In the genomic region with DNA sequence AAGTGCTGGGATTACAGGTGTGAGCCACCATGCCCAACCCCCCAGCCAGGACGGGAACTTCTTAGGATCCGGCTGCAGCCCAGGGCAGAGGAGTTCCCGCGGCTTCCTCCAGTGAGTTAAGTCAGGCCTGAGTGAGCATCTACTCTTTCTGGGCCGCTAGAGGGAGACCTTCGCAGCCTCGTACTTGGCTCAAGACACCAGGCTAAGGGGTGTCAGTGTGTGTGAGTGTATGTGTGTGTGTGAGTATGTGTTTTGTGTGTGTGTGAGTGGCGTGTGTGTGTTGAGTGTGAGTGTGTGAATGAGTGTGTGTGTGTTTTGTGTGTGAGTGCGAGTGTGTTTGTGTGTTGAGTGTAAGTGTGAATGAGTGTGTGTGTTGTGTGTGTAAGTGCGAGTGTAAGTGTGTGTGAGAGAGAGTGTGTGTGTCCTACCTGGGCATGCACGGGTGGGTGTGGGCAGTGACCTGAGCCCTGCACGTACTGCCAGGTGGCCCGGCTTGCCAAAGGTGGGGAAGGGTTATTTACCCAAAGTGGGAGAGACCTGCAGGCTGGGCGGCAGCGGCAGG, we compare ENCODE assay signal across 1 cellular context.
TF ChIP-seq lines count a peak whose summit lies in the region.

No MANE protein-coding gene starts in this region.

TF ChIP-seq in K562, 482 proteins besides CTCF, POLR2A, EP300 and RAD21 (continued from another document and continues in another):
- TF ChIP-seq MCM7 (IDR thresholded peaks at IDR 0.05) (peak; percentile 96 to 97; a peak in 3 of 4 replicates), FUS (optimal IDR thresholded peaks at IDR 0.05; ENCODE audit: low read depth, low read length) (no peak), HCFC1 (IDR thresholded peaks at IDR 0.05; ENCODE audit: low read depth, low read length) (0 out of 2 replicates have a peak, but pooled peaks have one; percentile 4), HLTF (IDR thresholded peaks at IDR 0.05) (peak; percentile 100), ASH1L (IDR thresholded peaks at IDR 0.05; ENCODE audit: borderline replicate concordance, low read depth, partially characterized antibody) (peak; percentile 49), HDAC2 (IDR thresholded peaks at IDR 0.05) (peak; percentile 91), HDGF (IDR thresholded peaks at IDR 0.05) (peak; percentile 100), ZBTB1 (CRISPR knock-in tag; IDR thresholded peaks at IDR 0.05; ENCODE audit: borderline replicate concordance, low read depth) (no peak), NR2F6 (CRISPR knock-in tag; IDR thresholded peaks at IDR 0.05) (no peak), ZBTB7A (IDR thresholded peaks at IDR 0.05; ENCODE audit: borderline replicate concordance, control insufficient read depth, low read depth, low read length) (peak; percentile 35; the same call in 1 of the 2 replicates), ARHGAP35 (IDR thresholded peaks at IDR 0.05; ENCODE audit: partially characterized antibody) (peak; percentile 86), ZKSCAN1 (IDR thresholded peaks at IDR 0.05; ENCODE audit: low read depth, low read length) (no peak), FOXK2 (conservative IDR thresholded peaks at IDR 0.05 in 1 of 2, IDR thresholded peaks at IDR 0.05 in 1 of 2; ENCODE audit: low read depth in 2 of 2) (peak; percentile 59 to 86), OTX1 (CRISPR knock-in tag; IDR thresholded peaks at IDR 0.05) (peak; percentile 96; the same call in 1 of the 2 replicates), NBN (IDR thresholded peaks at IDR 0.05; ENCODE audit: low read depth) (peak; percentile 99), DPF2 (IDR thresholded peaks at IDR 0.05) (peak; percentile 91), NCOA1 (IDR thresholded peaks at IDR 0.05; ENCODE audit: low read depth) (peak; percentile 76), HDAC1 (IDR thresholded peaks at IDR 0.05) (peak in 1 of 2 experiments; percentile 96; a peak in 2 of 4 replicates), TRIM28 (IDR thresholded peaks at IDR 0.05) (peak; percentile 63; the same call in 1 of the 2 replicates), ZEB2 (IDR thresholded peaks at IDR 0.05) (peak; percentile 79), TCF3 (CRISPR knock-in tag; IDR thresholded peaks at IDR 0.05) (peak; percentile 20; the same call in 1 of the 2 replicates)
- TF ChIP-seq, protein P1, sequence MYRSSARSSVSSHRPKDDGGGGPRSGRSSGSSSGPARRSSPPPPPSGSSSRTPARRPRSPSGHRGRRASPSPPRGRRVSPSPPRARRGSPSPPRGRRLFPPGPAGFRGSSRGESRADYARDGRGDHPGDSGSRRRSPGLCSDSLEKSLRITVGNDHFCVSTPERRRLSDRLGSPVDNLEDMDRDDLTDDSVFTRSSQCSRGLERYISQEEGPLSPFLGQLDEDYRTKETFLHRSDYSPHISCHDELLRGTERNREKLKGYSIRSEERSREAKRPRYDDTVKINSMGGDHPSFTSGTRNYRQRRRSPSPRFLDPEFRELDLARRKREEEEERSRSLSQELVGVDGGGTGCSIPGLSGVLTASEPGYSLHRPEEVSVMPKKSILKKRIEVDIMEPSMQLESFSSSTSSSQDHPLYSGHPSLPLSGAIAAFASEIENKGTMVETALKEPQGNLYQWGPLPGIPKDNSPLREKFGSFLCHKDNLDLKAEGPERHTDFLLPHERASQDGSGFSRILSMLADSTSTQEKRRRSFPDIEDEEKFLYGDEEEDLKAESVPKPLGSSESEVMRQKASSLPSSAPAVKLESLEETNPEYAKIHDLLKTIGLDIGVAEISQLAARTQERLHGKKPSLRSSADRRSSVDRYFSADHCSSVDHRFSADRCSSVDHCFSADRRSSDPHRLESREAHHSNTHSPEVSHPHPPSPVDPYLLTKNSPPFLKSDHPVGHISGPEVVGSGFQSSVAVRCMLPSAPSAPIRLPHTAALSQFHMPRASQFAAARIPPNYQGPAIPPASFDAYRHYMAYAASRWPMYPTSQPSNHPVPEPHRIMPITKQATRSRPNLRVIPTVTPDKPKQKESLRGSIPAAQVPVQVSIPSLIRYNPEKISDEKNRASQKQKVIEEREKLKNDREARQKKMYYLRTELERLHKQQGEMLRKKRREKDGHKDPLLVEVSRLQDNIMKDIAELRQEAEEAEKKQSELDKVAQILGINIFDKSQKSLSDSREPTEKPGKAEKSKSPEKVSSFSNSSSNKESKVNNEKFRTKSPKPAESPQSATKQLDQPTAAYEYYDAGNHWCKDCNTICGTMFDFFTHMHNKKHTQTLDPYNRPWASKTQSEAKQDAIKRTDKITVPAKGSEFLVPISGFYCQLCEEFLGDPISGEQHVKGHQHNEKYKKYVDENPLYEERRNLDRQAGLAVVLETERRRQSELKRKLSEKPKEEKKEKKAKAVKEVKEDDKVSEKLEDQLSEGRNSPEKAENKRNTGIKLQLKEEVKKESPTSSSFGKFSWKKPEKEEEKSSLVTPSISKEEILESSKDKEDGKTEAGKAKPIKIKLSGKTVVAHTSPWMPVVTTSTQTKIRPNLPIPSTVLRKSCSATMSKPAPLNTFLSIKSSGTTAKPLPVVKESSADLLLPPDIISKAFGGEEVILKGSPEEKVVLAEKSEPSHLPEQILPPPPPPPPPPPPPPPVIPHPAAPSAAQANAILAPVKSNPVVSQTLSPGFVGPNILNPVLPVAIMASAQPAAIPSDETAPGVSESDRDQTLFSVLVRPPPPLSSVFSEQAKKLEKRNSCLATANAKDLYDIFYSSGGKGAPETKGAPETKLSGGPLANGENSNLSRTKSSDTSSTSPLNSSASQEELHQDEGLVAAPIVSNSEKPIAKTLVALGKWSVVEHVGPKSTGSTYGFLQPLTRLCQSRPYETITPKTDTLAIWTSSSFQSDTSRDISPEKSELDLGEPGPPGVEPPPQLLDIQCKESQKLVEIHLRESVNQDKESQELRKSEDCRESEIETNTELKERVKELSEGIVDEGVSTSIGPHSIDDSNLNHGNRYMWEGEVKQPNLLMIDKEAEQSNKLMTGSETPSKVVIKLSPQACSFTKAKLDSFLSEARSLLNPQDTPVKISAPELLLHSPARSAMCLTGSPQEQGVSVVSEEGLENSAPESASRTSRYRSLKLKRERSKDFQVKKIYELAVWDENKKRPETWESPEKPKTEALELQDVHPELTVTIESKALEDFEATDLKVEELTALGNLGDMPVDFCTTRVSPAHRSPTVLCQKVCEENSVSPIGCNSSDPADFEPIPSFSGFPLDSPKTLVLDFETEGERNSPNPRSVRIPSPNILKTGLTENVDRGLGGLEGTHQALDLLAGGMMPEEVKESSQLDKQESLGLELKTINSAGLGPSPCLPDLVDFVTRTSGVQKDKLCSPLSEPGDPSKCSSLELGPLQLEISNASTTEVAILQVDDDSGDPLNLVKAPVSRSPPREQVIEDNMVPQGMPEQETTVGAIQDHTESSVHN (IDR thresholded peaks at IDR 0.05; ENCODE audit: borderline replicate concordance in 1 of 2, low read depth in 1 of 2): peak in 1 of 2 experiments; percentile 62; a peak in 1 of 4 replicates
- TF ChIP-seq, protein P2, sequence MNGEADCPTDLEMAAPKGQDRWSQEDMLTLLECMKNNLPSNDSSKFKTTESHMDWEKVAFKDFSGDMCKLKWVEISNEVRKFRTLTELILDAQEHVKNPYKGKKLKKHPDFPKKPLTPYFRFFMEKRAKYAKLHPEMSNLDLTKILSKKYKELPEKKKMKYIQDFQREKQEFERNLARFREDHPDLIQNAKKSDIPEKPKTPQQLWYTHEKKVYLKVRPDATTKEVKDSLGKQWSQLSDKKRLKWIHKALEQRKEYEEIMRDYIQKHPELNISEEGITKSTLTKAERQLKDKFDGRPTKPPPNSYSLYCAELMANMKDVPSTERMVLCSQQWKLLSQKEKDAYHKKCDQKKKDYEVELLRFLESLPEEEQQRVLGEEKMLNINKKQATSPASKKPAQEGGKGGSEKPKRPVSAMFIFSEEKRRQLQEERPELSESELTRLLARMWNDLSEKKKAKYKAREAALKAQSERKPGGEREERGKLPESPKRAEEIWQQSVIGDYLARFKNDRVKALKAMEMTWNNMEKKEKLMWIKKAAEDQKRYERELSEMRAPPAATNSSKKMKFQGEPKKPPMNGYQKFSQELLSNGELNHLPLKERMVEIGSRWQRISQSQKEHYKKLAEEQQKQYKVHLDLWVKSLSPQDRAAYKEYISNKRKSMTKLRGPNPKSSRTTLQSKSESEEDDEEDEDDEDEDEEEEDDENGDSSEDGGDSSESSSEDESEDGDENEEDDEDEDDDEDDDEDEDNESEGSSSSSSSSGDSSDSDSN (IDR thresholded peaks at IDR 0.05; ENCODE audit: borderline replicate concordance in 1 of 2, low read depth in 2 of 2, low read length in 2 of 2): 0 out of 4 replicates have a peak, but pooled peaks of 1 of the 2 experiments have one; percentile 54
- TF ChIP-seq, protein P3, sequence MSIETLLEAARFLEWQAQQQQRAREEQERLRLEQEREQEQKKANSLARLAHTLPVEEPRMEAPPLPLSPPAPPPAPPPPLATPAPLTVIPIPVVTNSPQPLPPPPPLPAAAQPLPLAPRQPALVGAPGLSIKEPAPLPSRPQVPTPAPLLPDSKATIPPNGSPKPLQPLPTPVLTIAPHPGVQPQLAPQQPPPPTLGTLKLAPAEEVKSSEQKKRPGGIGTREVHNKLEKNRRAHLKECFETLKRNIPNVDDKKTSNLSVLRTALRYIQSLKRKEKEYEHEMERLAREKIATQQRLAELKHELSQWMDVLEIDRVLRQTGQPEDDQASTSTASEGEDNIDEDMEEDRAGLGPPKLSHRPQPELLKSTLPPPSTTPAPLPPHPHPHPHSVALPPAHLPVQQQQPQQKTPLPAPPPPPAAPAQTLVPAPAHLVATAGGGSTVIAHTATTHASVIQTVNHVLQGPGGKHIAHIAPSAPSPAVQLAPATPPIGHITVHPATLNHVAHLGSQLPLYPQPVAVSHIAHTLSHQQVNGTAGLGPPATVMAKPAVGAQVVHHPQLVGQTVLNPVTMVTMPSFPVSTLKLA (conservative IDR thresholded peaks at IDR 0.05): peak in 1 of 2 experiments; percentile 40; a peak in 1 of 4 replicates
- TF ChIP-seq, protein P4, sequence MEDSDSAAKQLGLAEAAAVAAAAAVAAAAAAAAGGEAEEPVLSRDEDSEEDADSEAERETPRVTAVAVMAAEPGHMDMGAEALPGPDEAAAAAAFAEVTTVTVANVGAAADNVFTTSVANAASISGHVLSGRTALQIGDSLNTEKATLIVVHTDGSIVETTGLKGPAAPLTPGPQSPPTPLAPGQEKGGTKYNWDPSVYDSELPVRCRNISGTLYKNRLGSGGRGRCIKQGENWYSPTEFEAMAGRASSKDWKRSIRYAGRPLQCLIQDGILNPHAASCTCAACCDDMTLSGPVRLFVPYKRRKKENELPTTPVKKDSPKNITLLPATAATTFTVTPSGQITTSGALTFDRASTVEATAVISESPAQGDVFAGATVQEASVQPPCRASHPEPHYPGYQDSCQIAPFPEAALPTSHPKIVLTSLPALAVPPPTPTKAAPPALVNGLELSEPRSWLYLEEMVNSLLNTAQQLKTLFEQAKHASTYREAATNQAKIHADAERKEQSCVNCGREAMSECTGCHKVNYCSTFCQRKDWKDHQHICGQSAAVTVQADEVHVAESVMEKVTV (CRISPR knock-in tag; IDR thresholded peaks at IDR 0.05): peak; percentile 85; the same call in 1 of the 2 replicates
- TF ChIP-seq, protein P5, sequence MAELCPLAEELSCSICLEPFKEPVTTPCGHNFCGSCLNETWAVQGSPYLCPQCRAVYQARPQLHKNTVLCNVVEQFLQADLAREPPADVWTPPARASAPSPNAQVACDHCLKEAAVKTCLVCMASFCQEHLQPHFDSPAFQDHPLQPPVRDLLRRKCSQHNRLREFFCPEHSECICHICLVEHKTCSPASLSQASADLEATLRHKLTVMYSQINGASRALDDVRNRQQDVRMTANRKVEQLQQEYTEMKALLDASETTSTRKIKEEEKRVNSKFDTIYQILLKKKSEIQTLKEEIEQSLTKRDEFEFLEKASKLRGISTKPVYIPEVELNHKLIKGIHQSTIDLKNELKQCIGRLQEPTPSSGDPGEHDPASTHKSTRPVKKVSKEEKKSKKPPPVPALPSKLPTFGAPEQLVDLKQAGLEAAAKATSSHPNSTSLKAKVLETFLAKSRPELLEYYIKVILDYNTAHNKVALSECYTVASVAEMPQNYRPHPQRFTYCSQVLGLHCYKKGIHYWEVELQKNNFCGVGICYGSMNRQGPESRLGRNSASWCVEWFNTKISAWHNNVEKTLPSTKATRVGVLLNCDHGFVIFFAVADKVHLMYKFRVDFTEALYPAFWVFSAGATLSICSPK (IDR thresholded peaks at IDR 0.05; ENCODE audit: borderline replicate concordance): peak; percentile 96
- TF ChIP-seq, protein P6, sequence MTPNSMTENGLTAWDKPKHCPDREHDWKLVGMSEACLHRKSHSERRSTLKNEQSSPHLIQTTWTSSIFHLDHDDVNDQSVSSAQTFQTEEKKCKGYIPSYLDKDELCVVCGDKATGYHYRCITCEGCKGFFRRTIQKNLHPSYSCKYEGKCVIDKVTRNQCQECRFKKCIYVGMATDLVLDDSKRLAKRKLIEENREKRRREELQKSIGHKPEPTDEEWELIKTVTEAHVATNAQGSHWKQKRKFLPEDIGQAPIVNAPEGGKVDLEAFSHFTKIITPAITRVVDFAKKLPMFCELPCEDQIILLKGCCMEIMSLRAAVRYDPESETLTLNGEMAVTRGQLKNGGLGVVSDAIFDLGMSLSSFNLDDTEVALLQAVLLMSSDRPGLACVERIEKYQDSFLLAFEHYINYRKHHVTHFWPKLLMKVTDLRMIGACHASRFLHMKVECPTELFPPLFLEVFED (CRISPR knock-in tag; conservative IDR thresholded peaks at IDR 0.05): peak; percentile 92
- TF ChIP-seq, protein P7, sequence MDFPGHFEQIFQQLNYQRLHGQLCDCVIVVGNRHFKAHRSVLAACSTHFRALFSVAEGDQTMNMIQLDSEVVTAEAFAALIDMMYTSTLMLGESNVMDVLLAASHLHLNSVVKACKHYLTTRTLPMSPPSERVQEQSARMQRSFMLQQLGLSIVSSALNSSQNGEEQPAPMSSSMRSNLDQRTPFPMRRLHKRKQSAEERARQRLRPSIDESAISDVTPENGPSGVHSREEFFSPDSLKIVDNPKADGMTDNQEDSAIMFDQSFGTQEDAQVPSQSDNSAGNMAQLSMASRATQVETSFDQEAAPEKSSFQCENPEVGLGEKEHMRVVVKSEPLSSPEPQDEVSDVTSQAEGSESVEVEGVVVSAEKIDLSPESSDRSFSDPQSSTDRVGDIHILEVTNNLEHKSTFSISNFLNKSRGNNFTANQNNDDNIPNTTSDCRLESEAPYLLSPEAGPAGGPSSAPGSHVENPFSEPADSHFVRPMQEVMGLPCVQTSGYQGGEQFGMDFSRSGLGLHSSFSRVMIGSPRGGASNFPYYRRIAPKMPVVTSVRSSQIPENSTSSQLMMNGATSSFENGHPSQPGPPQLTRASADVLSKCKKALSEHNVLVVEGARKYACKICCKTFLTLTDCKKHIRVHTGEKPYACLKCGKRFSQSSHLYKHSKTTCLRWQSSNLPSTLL (IDR thresholded peaks at IDR 0.05): peak; percentile 76; the same call in 1 of the 2 replicates
- TF ChIP-seq, protein P8, sequence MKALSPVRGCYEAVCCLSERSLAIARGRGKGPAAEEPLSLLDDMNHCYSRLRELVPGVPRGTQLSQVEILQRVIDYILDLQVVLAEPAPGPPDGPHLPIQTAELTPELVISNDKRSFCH (CRISPR knock-in tag; IDR thresholded peaks at IDR 0.05): no peak
- TF ChIP-seq, protein P8 (tag; IDR thresholded peaks at IDR 0.05): peak; percentile 72; the same call in 1 of the 2 replicates
